Comparison of ENCODE assay signal across 8 cellular contexts in genomic region chr18:55323051-55323994, GRCh38.
DNase-seq lines count a peak whose midpoint lies in the region; ATAC-seq and TF ChIP-seq lines count a peak whose summit lies in the region.

No MANE protein-coding gene starts in this region.

- no peak overlapping the region for H2BK5ac ChIP-seq in mesenchymal stem cell (ENCODE audit: low read depth, low read length, poor library complexity, severe bottlenecking)

- H3K4me1 ChIP-seq in A673 (ENCODE audit: insufficient read depth, low read length, poor library complexity, severe bottlenecking) (peaks cover 42% of the 10 kb centered on the region), HUES48 (ENCODE audit: control insufficient read depth, insufficient read depth, low read length) (peaks cover 40% of the 10 kb centered on the region), mesenchymal stem cell (ENCODE audit: control insufficient read depth, insufficient read depth, low read depth, low read length) (peaks cover 2% of the 10 kb centered on the region)

- ATAC-seq in stimulated activated effector memory CD8-positive, alpha-beta T cell treated with anti-CD3 and anti-CD28 coated beads, Interleukin-12 subunit alpha, Interleukin-12 subunit beta, amount 100 ng/mL, for 72 hours: no peak
- no peak for ATAC-seq in HG03354 (IDR thresholded peaks at IDR 0.05; ENCODE audit: poor library complexity, severe bottlenecking, unreplicated experiment)
- no peak for ATAC-seq in GM18502 (IDR thresholded peaks at IDR 0.05; ENCODE audit: poor library complexity, unreplicated experiment)

- H3K4me1 Mint-ChIP-seq in stimulated activated effector memory CD8-positive, alpha-beta T cell treated with anti-CD3 and anti-CD28 coated beads, Interleukin-12 subunit alpha, Interleukin-12 subunit beta, amount 100 ng/mL, for 72 hours: peaks cover 5% of the 10 kb centered on the region

- H2BK15ac ChIP-seq in mesenchymal stem cell (ENCODE audit: low read depth, poor library complexity, severe bottlenecking): no peak overlapping the region

- peaks cover 11% of the 10 kb centered on the region for H3K79me1 ChIP-seq in mesenchymal stem cell (replicated peaks; ENCODE audit: low read length, poor library complexity, severe bottlenecking)

- BruUV-seq in A673 (replicated peaks; lab: Mats Ljungman, UMichigan): no TSS peak

- H2BK12ac ChIP-seq in mesenchymal stem cell (ENCODE audit: low read length in 2 of 2): no peak overlapping the region

- H3K4me3 Mint-ChIP-seq in stimulated activated effector memory CD8-positive, alpha-beta T cell treated with anti-CD3 and anti-CD28 coated beads, Interleukin-12 subunit alpha, Interleukin-12 subunit beta, amount 100 ng/mL, for 72 hours: no peak overlapping the region

- H3K14ac ChIP-seq in mesenchymal stem cell (ENCODE audit: low read length in 2 of 2): no peak overlapping the region

- DNase-seq in A673 (ENCODE audit: low spot score): peak; percentile 83
- DNase-seq in mesenchymal stem cell: peak; percentile 68
- no peak for DNase-seq in occipital lobe (lab: John Stamatoyannopoulos, UW)
- DNase-seq in stimulated activated effector memory CD8-positive, alpha-beta T cell treated with anti-CD3 and anti-CD28 coated beads, Interleukin-12 subunit alpha, Interleukin-12 subunit beta, amount 100 ng/mL, for 72 hours (ENCODE audit: low spot score in 2 of 2): no peak

- H3K27ac Mint-ChIP-seq in stimulated activated effector memory CD8-positive, alpha-beta T cell treated with anti-CD3 and anti-CD28 coated beads, Interleukin-12 subunit alpha, Interleukin-12 subunit beta, amount 100 ng/mL, for 72 hours: no peak overlapping the region

- WGBS in mesenchymal stem cell: 50% methylated on average over 3 of the region's 10 CpGs

- H2AFZ ChIP-seq in mesenchymal stem cell (ENCODE audit: low read depth, low read length): no peak overlapping the region

- H3K18ac ChIP-seq in mesenchymal stem cell (ENCODE audit: low read depth in 1 of 2, low read length in 2 of 2): no peak overlapping the region

- H3K27ac ChIP-seq in A673 (ENCODE audit: low read depth, low read length, poor library complexity, severe bottlenecking) (peak overlapping the region; percentile 89), HUES48 (ENCODE audit: low read depth, low read length) (no peak overlapping the region), angular gyrus (ENCODE audit: low read depth, low read length) (peak overlapping the region; percentile 97), mesenchymal stem cell (ENCODE audit: low read length, poor library complexity, severe bottlenecking) (no peak overlapping the region)

- no peak for TF ChIP-seq CTCF in A673 (conservative IDR thresholded peaks at IDR 0.05; ENCODE audit: low read depth, low read length)

- POLR2A ChIA-PET in A673 (lab: Charles Lee; ENCODE audit: low non-redundant PET): interaction anchor here (0.5 kb wide), 1 partner anchor 678 kb away, joined by 5 read pairs; no protein-coding TSS in a partner anchor

- H3K36me3 ChIP-seq in A673 (ENCODE audit: insufficient read depth, low read length, poor library complexity, severe bottlenecking): no peaks in the 10 kb centered on the region
- no peaks in the 10 kb centered on the region for H3K36me3 ChIP-seq in HUES48 (ENCODE audit: control insufficient read depth, insufficient read depth, low read length)
- no peaks in the 10 kb centered on the region for H3K36me3 ChIP-seq in mesenchymal stem cell (ENCODE audit: control insufficient read depth in 1 of 2, insufficient read depth in 2 of 2, low read depth in 1 of 2, low read length in 2 of 2)

- H3K4me2 ChIP-seq in mesenchymal stem cell (ENCODE audit: low read length, poor library complexity, severe bottlenecking): no peak overlapping the region

- H3K36me3 Mint-ChIP-seq in stimulated activated effector memory CD8-positive, alpha-beta T cell treated with anti-CD3 and anti-CD28 coated beads, Interleukin-12 subunit alpha, Interleukin-12 subunit beta, amount 100 ng/mL, for 72 hours: no peaks in the 10 kb centered on the region

- H4K8ac ChIP-seq in mesenchymal stem cell (ENCODE audit: low read length): no peak overlapping the region

- no peak overlapping the region for H3K23ac ChIP-seq in mesenchymal stem cell (ENCODE audit: low read length in 2 of 2)

- CTCF ChIA-PET in A673 (lab: Charles Lee): no interaction called here

- H3K9me3 ChIP-seq in A673 (ENCODE audit: low read depth, low read length, poor library complexity, severe bottlenecking) (no peaks in the 10 kb centered on the region), HUES48 (ENCODE audit: control insufficient read depth, insufficient read depth, low read length) (no peaks in the 10 kb centered on the region), mesenchymal stem cell (ENCODE audit: control insufficient read depth, low read length) (no peaks in the 10 kb centered on the region)

- intact Hi-C loops in A673 (cut with micrococcal nuclease; ENCODE audit: unreplicated experiment): loop anchor here (5.0 kb wide), 2 partner anchors 79 to 86 kb away; no protein-coding TSS in a partner anchor

- no peak overlapping the region for H3K4ac ChIP-seq in mesenchymal stem cell (ENCODE audit: low read depth in 1 of 2, low read length in 2 of 2)

- H3K9me3 Mint-ChIP-seq in stimulated activated effector memory CD8-positive, alpha-beta T cell treated with anti-CD3 and anti-CD28 coated beads, Interleukin-12 subunit alpha, Interleukin-12 subunit beta, amount 100 ng/mL, for 72 hours: peaks cover 3% of the 10 kb centered on the region

- H4K91ac ChIP-seq in mesenchymal stem cell (ENCODE audit: low read length): no peak overlapping the region

- H3K9ac ChIP-seq in HUES48 (ENCODE audit: low read depth, low read length) (no peak overlapping the region), mesenchymal stem cell (ENCODE audit: low read length) (peak overlapping the region; percentile 83)

- H3K27me3 ChIP-seq in A673 (replicated peaks; ENCODE audit: insufficient read depth, low read depth, low read length, poor library complexity): no peaks in the 10 kb centered on the region
- no peaks in the 10 kb centered on the region for H3K27me3 ChIP-seq in HUES48 (ENCODE audit: control insufficient read depth, insufficient read depth, low read length)
- no peaks in the 10 kb centered on the region for H3K27me3 ChIP-seq in mesenchymal stem cell (ENCODE audit: control insufficient read depth in 1 of 2, insufficient read depth in 1 of 2, low read length in 2 of 2)

- H3K4me3 ChIP-seq in A673 (ENCODE audit: low read depth, low read length, poor library complexity, severe bottlenecking) (peak overlapping the region; percentile 60), HUES48 (ENCODE audit: low read depth, low read length) (peak overlapping the region; percentile 81), mesenchymal stem cell (ENCODE audit: insufficient read depth in 1 of 2, low read depth in 1 of 2, low read length in 2 of 2) (peak overlapping the region in 1 of 2 experiments; percentile 84)

- no peak overlapping the region for H2BK120ac ChIP-seq in mesenchymal stem cell (ENCODE audit: low read depth, low read length)

- H2AK5ac ChIP-seq in mesenchymal stem cell (ENCODE audit: low read length, severe bottlenecking): no peak overlapping the region

Comparison
In these comparisons a context has a peak if more than half of its experiments do, and no peak if none do; other contexts are left out.
1. DNase-seq: peak in A673 (single experiment) and mesenchymal stem cell (single experiment); none in occipital lobe (single experiment) and stimulated activated effector memory CD8-positive, alpha-beta T cell treated with anti-CD3 and anti-CD28 coated beads, Interleukin-12 subunit alpha, Interleukin-12 subunit beta, amount 100 ng/mL, for 72 hours (0 of 2).
2. H3K27ac ChIP-seq: peak in A673 (single experiment) and angular gyrus (single experiment); none in HUES48 (single experiment) and mesenchymal stem cell (single experiment).